Comparison of ENCODE assay signal across 24 cellular contexts in the genomic region with DNA sequence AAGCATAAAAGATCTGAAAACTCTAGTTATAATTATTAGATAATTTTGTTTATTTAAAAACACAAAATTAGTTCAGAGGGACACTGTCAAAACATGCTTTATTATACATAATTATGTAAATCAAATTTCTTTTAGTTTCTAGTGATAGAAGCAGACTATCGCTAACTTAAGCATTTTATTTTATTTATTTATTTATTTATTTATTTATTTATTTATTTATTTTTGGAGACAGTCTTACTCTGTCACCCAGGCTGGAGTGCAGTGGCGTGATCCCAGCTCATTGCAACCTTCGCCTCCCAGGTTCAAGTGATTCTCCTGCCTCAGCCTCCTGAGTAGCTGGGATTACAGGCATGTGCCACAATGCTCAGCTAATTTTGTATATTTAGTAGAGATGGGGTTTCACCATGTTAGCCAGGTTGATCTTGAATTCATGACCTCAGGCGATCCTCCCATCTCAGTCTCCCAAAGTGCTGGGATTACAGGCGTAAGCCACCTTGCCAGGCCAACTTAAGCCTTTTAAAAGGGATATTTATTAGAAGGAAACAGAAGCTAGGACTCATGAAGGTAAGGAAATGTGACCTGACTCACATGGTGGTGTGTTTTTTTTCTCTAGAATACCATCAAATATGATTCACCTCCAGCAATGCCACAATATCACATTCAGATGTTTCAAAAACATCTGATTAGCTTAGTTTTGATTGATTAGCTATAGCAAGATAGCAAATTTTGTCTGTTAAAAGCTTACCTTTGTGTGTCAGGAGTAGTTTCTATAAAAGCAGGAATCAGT.
DNase-seq lines count a peak whose midpoint lies in the region; ATAC-seq and TF ChIP-seq lines count a peak whose summit lies in the region.
"Had no signal": no experiment of that assay in that cellular context is flagged by ENCODE, and none has a peak within 500 bp of the region (broad histone marks: within the 10 kb centered on the region; RNA-seq: fewer than 3 reads in every experiment).

No MANE protein-coding gene starts in this region.

- H3K9me2 ChIP-seq in PC-3 (replicated peaks; ENCODE audit: low read length) = no peaks in the 10 kb centered on the region
- no peaks in the 10 kb centered on the region for H3K9me2 ChIP-seq in GM23248 (ENCODE audit: insufficient read depth)

- no peak overlapping the region for H3K4me3 Mint-ChIP-seq in type B pancreatic cell
- H3K4me3 Mint-ChIP-seq: HFFc6 had no signal

- DNase-seq in HCEC 1CT = peak; percentile 7
- DNase-seq in PC-3 = peak; percentile 4
- peak; percentile 63 for DNase-seq in epithelial cell of esophagus (ENCODE audit: low read depth)
- peak; percentile 57 for DNase-seq in renal cortical epithelial cell (ENCODE audit: low read depth)
- no peak for DNase-seq in GM23248
- DNase-seq in type B pancreatic cell (ENCODE audit: extremely low spot score, unreplicated experiment) = no peak
- DNase-seq in NCI-H1417 (lab: John Stamatoyannopoulos, UW) = no peak
- DNase-seq: BE2C; Caco-2; CD4-positive, CD25-positive, alpha-beta regulatory T cell; DMS153; GF-D8; HFFc6; Kasumi-1; MM.1S; NCI-H1092; NCI-H146; NCI-H2029 treated with DMSO at 0.1 percent for 48 hours; NCI-H2171; NCI-H69; NK-92 treated with Interleukin-12 subunit alpha and Interleukin-12 subunit beta, amount 100 ng/mL, for 24 hours; Right ventricle myocardium superior had no signal

- POLR2A ChIA-PET in PC-3 (lab: Charles Lee; ENCODE audit: unreplicated experiment) = no interaction called here

- 37 to 48% methylated on average over 5 of the region's 5 CpGs for WGBS in GM23248 (ENCODE audit: low coverage in 1 of 2, low lambda C conversion rate in 2 of 2, missing lambda C conversion rate in 2 of 2), 2 experiments

- no peaks in the 10 kb centered on the region for H3F3A ChIP-seq in PC-3 (ENCODE audit: low read length, unreplicated experiment)
- H3F3A ChIP-seq in GM23248 (ENCODE audit: insufficient read depth) = no peaks in the 10 kb centered on the region

- H3K4me1 Mint-ChIP-seq in type B pancreatic cell (ENCODE audit: unreplicated experiment) = no peaks in the 10 kb centered on the region
- H3K4me1 Mint-ChIP-seq: CD4-positive, CD25-positive, alpha-beta regulatory T cell had no signal

- no peak overlapping the region for H3K4me3 ChIP-seq in PC-3 (ENCODE audit: low read length)
- no peak overlapping the region for H3K4me3 ChIP-seq in epithelial cell of esophagus (ENCODE audit: low read length)
- no peak overlapping the region for H3K4me3 ChIP-seq in GM23248
- H3K4me3 ChIP-seq: GM12878, SK-N-MC had no signal

- no peak for TF ChIP-seq CTCF in PC-3 (conservative IDR thresholded peaks at IDR 0.05; ENCODE audit: low read depth, low read length)
- no peak for TF ChIP-seq CTCF in epithelial cell of esophagus (IDR thresholded peaks at IDR 0.05; ENCODE audit: insufficient read depth, low read depth, low read length, missing control alignments)
- TF ChIP-seq CTCF in type B pancreatic cell (conservative IDR thresholded peaks at IDR 0.05) = no peak

- no peaks in the 10 kb centered on the region for H3K27me3 ChIP-seq in PC-3 (ENCODE audit: low read length)
- H3K27me3 ChIP-seq in GM23248 (replicated peaks; ENCODE audit: insufficient read depth) = no peaks in the 10 kb centered on the region
- H3K27me3 ChIP-seq: BE2C had no signal

- intact Hi-C loops in PC-3 (cut with micrococcal nuclease) = no loop called here

- H3K9me3 ChIP-seq in PC-3 (ENCODE audit: low read length) (no peaks in the 10 kb centered on the region), GM23248 (ENCODE audit: low read depth) (no peaks in the 10 kb centered on the region)
- H3K9me3 ChIP-seq: BE2C, Caco-2 had no signal

- no peak for ATAC-seq in PC-3
- ATAC-seq: GM12878 had no signal

- H3K27ac Mint-ChIP-seq in type B pancreatic cell = no peak overlapping the region
- H3K27ac Mint-ChIP-seq: CD4-positive, CD25-positive, alpha-beta regulatory T cell; HFFc6 had no signal

- H3K4me2 ChIP-seq in PC-3 (ENCODE audit: low read length) = no peak overlapping the region
- H3K4me2 ChIP-seq in GM23248 (ENCODE audit: unreplicated experiment) = no peak overlapping the region

- H3K79me2 ChIP-seq in PC-3 (ENCODE audit: low read length) (no peaks in the 10 kb centered on the region), GM23248 (ENCODE audit: insufficient read depth) (no peaks in the 10 kb centered on the region)

- no peaks in the 10 kb centered on the region for H4K20me1 ChIP-seq in PC-3 (ENCODE audit: low read length)
- H4K20me1 ChIP-seq in GM23248 (ENCODE audit: insufficient read depth) = no peaks in the 10 kb centered on the region; the same call in 1 of the 2 replicates

- H3K36me3 ChIP-seq in PC-3 (ENCODE audit: low read depth, low read length) (no peaks in the 10 kb centered on the region), GM23248 (ENCODE audit: low read depth) (no peaks in the 10 kb centered on the region)
- H3K36me3 ChIP-seq: BE2C had no signal

- BruUV-seq in PC-3 (replicated peaks; lab: Mats Ljungman, UMichigan) = no TSS peak

- H3K27me3 Mint-ChIP-seq in type B pancreatic cell = peaks cover 22% of the 10 kb centered on the region
- H3K27me3 Mint-ChIP-seq: CD4-positive, CD25-positive, alpha-beta regulatory T cell had no signal

- no peaks in the 10 kb centered on the region for H3K36me3 Mint-ChIP-seq in type B pancreatic cell
- H3K36me3 Mint-ChIP-seq: CD4-positive, CD25-positive, alpha-beta regulatory T cell had no signal

- H3K4me1 ChIP-seq in PC-3 (ENCODE audit: insufficient read depth, low read length) (no peaks in the 10 kb centered on the region), GM23248 (ENCODE audit: insufficient read depth) (no peaks in the 10 kb centered on the region)
- H3K4me1 ChIP-seq: BE2C, Caco-2 had no signal

- no peaks in the 10 kb centered on the region for H3K9me3 Mint-ChIP-seq in type B pancreatic cell

- no peak overlapping the region for H3K9ac ChIP-seq in PC-3 (ENCODE audit: low read length)
- no peak overlapping the region for H3K9ac ChIP-seq in GM23248

- H3K27ac ChIP-seq in PC-3 (ENCODE audit: low read length) (no peak overlapping the region), GM23248 (no peak overlapping the region)
- H3K27ac ChIP-seq: SK-N-MC had no signal

- H2AFZ ChIP-seq in PC-3 (ENCODE audit: low read length) (no peak overlapping the region), GM23248 (no peak overlapping the region)

- CTCF ChIA-PET in PC-3 (lab: Charles Lee) = no interaction called here

- in situ Hi-C loops in GM23248 (cut with MboI) = no loop called here

Comparison
In these comparisons a context has a peak if more than half of its experiments do, and no peak if none do; other contexts are left out.
1. DNase-seq: peak in HCEC 1CT (single experiment), PC-3 (single experiment), epithelial cell of esophagus (single experiment) and renal cortical epithelial cell (single experiment); none in GM23248 (single experiment), type B pancreatic cell (single experiment) and NCI-H1417 (0 of 3).